Comparison of ENCODE assay signal across 18 cellular contexts in the genomic region with DNA sequence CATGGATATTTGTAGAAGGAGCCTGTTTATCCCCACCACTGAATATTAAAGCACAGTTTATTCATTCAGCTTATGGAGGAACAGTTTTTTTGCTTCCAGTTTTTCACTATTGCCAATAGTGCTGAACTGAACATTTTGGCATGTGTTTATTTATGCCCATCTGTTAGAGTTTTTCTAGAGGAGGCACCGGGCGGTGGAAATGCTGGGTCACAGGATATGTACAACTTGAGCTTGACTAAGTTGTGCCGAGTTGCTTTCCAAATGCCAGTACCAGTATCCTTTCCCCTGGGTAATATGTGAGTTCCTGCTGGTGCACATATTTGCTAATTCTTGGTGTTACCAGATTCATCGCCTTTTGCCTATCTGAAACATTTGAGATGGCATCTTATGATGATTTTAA.
"Had no signal": no experiment of that assay in that cellular context is flagged by ENCODE, and none has a peak within 500 bp of the region (broad histone marks: within the 10 kb centered on the region; RNA-seq: fewer than 3 reads in every experiment).

No MANE protein-coding gene starts in this region.

- H3K27me3 ChIP-seq: heart right ventricle, ovary, stomach, upper lobe of left lung, uterus had no signal

- H3K4me3 Mint-ChIP-seq: endodermal cell; naive thymus-derived CD4-positive, alpha-beta T cell had no signal

- ATAC-seq: heart right ventricle; naive thymus-derived CD4-positive, alpha-beta T cell; right cardiac atrium had no signal

- H3K36me3 ChIP-seq: heart right ventricle, ovary, stomach, upper lobe of left lung, uterus had no signal

- H3K4me1 ChIP-seq: heart right ventricle, stomach, upper lobe of left lung, uterus had no signal

- H3K9me3 ChIP-seq: ovary, stomach, upper lobe of left lung, uterus had no signal

- H3K27ac Mint-ChIP-seq: endodermal cell; naive thymus-derived CD4-positive, alpha-beta T cell; progenitor cell of endocrine pancreas had no signal

- DNase-seq: effector CD4-positive, alpha-beta T cell; endodermal cell; erythroblast; heart right ventricle; hypothalamus; mesendoderm; naive thymus-derived CD4-positive, alpha-beta T cell; ovary; right cardiac atrium; small intestine; stimulated activated CD4-positive, alpha-beta T cell treated with anti-CD3 and anti-CD28 coated beads, Interleukin-12 subunit alpha, Interleukin-12 subunit beta, amount 100 ng/mL, for 4 hours; stimulated activated naive CD4-positive, alpha-beta T cell; stomach; substantia nigra; upper lobe of left lung; uterus had no signal

- H3K4me3 ChIP-seq: coronary artery, heart right ventricle, ovary, stomach, upper lobe of left lung, uterus had no signal

- H3K4me1 Mint-ChIP-seq: naive thymus-derived CD4-positive, alpha-beta T cell had no signal

- H3K27me3 Mint-ChIP-seq: naive thymus-derived CD4-positive, alpha-beta T cell had no signal

- H3K27ac ChIP-seq: coronary artery, heart right ventricle, ovary, stomach, upper lobe of left lung, uterus had no signal
